In genomic region chr2:101616411-101616810, GRCh38 we compare ENCODE assay signal across 13 cellular contexts.
DNase-seq lines count a peak whose midpoint lies in the region; ATAC-seq and TF ChIP-seq lines count a peak whose summit lies in the region.
"Had no signal": no experiment of that assay in that cellular context is flagged by ENCODE, and none has a peak within 500 bp of the region (broad histone marks: within the 10 kb centered on the region; RNA-seq: fewer than 3 reads in every experiment).

No MANE protein-coding gene starts in this region.

- ATAC-seq in HG02759 (IDR thresholded peaks at IDR 0.05; ENCODE audit: unreplicated experiment) = no peak
- ATAC-seq: activated CD4-positive, CD25-positive, alpha-beta regulatory T cell treated with anti-CD3 and anti-CD28 coated beads, Interleukin-2, amount 50 U/mL, for 24 hours; naive thymus-derived CD8-positive, alpha-beta T cell had no signal

- DNase-seq in COLO829 (ENCODE audit: low spot score) (peak; percentile 68), NCI-H2107 treated with DMSO at 0.1 percent for 48 hours (lab: John Stamatoyannopoulos, UW; ENCODE audit: unreplicated experiment) (peak; percentile 19), dorsolateral prefrontal cortex (peak; percentile 38 to 87 (median 75)), nephron progenitor cell (no peak), SW480 (ENCODE audit: low spot score) (no peak), HCEC 1CT (no peak)
- DNase-seq in activated CD8-positive, alpha-beta memory T cell treated with anti-CD3 and anti-CD28 coated beads, Interleukin-2, amount 50 U/mL, for 4 hours = no peak
- DNase-seq: BE2C; naive thymus-derived CD8-positive, alpha-beta T cell; SIG-M5 had no signal

- H3K27ac ChIP-seq in dorsolateral prefrontal cortex = peak overlapping the region in 45 of 59 donors; percentile 3 to 88 (median 68)
- H3K27ac ChIP-seq: KMS-11 had no signal

- peaks cover 15% of the 10 kb centered on the region for H3K27me3 Mint-ChIP-seq in nephron progenitor cell (ENCODE audit: low read depth, poor library complexity)
- H3K27me3 Mint-ChIP-seq: naive thymus-derived CD8-positive, alpha-beta T cell had no signal

- no peaks in the 10 kb centered on the region for H3K36me3 Mint-ChIP-seq in nephron progenitor cell (ENCODE audit: low read depth)
- H3K36me3 Mint-ChIP-seq: naive thymus-derived CD8-positive, alpha-beta T cell had no signal

- H3K4me3 ChIP-seq in dorsolateral prefrontal cortex = peak overlapping the region in 49 of 59 donors; percentile 1 to 67 (median 35)

- peaks cover 33% of the 10 kb centered on the region for H3K4me1 Mint-ChIP-seq in nephron progenitor cell

- no peak overlapping the region for H3K4me3 Mint-ChIP-seq in nephron progenitor cell
- H3K4me3 Mint-ChIP-seq: naive thymus-derived CD8-positive, alpha-beta T cell had no signal

- intact Hi-C loops in dorsolateral prefrontal cortex (cut with DNase I) = loop anchor here (2.0 to 10.0 kb wide), 5 partner anchors 76 to 216 kb away; partner anchors contain the start of gene MAP4K4 (in 2 of the 2)

- TF ChIP-seq CTCF in dorsolateral prefrontal cortex (IDR thresholded peaks at IDR 0.05 in 54 of 56, conservative IDR thresholded peaks at IDR 0.05 in 2 of 56; ENCODE audit: low read depth in 1 of 56, partially characterized antibody in 56 of 56) (peak in 13 of 56 donors; percentile 10 to 34 (median 16)), nephron progenitor cell (IDR thresholded peaks at IDR 0.05) (no peak)

- H3K9me3 Mint-ChIP-seq in nephron progenitor cell = no peaks in the 10 kb centered on the region
- H3K9me3 Mint-ChIP-seq: naive thymus-derived CD8-positive, alpha-beta T cell had no signal

- peak overlapping the region; percentile 22 for H3K27ac Mint-ChIP-seq in nephron progenitor cell

- H3K27me3 ChIP-seq in dorsolateral prefrontal cortex = no peaks in the 10 kb centered on the region
- H3K27me3 ChIP-seq: BE2C had no signal

Comparison
In these comparisons a context has a peak if more than half of its experiments do, and no peak if none do; other contexts are left out.
1. DNase-seq: peak in COLO829 (single experiment), NCI-H2107 treated with DMSO at 0.1 percent for 48 hours (single experiment) and dorsolateral prefrontal cortex (10 of 10); none in nephron progenitor cell (single experiment), SW480 (single experiment), HCEC 1CT (single experiment) and activated CD8-positive, alpha-beta memory T cell treated with anti-CD3 and anti-CD28 coated beads, Interleukin-2, amount 50 U/mL, for 4 hours (single experiment).